Comparison of ENCODE assay signal across 15 cellular contexts in genomic region chr18:49784427-49785185, GRCh38. TPM values are rescaled to one million over a fixed set of nuclear protein-coding genes. Genes with fewer than 3 reads are reported as not detected.
DNase-seq lines count a peak whose midpoint lies in the region; ATAC-seq, FAIRE-seq and TF ChIP-seq lines count a peak whose summit lies in the region.
"Had no signal": no experiment of that assay in that cellular context is flagged by ENCODE, and none has a peak within 500 bp of the region (broad histone marks: within the 10 kb centered on the region; RNA-seq: fewer than 3 reads in every experiment).

No MANE protein-coding gene starts in this region.

- H3K79me2 ChIP-seq in GM23248 (ENCODE audit: insufficient read depth), result no peaks in the 10 kb centered on the region

- peaks cover 28% of the 10 kb centered on the region; the same call in 1 of the 2 replicates for H3F3A ChIP-seq in GM23248 (ENCODE audit: insufficient read depth)

- FAIRE-seq in kidney (lab: Jason Lieb, UNC), result no peak

- no peaks in the 10 kb centered on the region for H4K20me1 ChIP-seq in GM23248 (ENCODE audit: insufficient read depth)

- no peak overlapping the region for H3K4me3 Mint-ChIP-seq in stimulated activated naive CD8-positive, alpha-beta T cell treated with anti-CD3 and anti-CD28 coated beads, Interleukin-15, amount 100 ng/mL, for 72 hours
- H3K4me3 Mint-ChIP-seq: stimulated activated naive CD8-positive, alpha-beta T cell treated with anti-CD3 and anti-CD28 coated beads, Interleukin-15, Interleukin-2, amounts not matched to agents 100 ng/mL and 50 ng/mL, for 24 hours had no signal

- ATAC-seq in stimulated activated naive CD8-positive, alpha-beta T cell treated with anti-CD3 and anti-CD28 coated beads, Interleukin-15, amount 100 ng/mL, for 72 hours, result no peak
- no peak for ATAC-seq in GM21529 (IDR thresholded peaks at IDR 0.05; ENCODE audit: unreplicated experiment)
- ATAC-seq: mucosa of descending colon had no signal

- no peaks in the 10 kb centered on the region for H3K9me3 Mint-ChIP-seq in stimulated activated naive CD8-positive, alpha-beta T cell treated with anti-CD3 and anti-CD28 coated beads, Interleukin-15, amount 100 ng/mL, for 72 hours
- H3K9me3 Mint-ChIP-seq: stimulated activated naive CD8-positive, alpha-beta T cell treated with anti-CD3 and anti-CD28 coated beads, Interleukin-15, Interleukin-2, amounts not matched to agents 100 ng/mL and 50 ng/mL, for 24 hours had no signal

- no peak overlapping the region for H3K4me3 ChIP-seq in BJ (ENCODE audit: low read depth, low read length)
- no peak overlapping the region for H3K4me3 ChIP-seq in GM23248
- H3K4me3 ChIP-seq in kidney (ENCODE audit: low read length in 2 of 2), result no peak overlapping the region
- H3K4me3 ChIP-seq: ascending aorta, mucosa of descending colon, SJSA1 had no signal

- intact Hi-C loops in kidney (cut with DNase I), result no loop called here

- H3K27ac Mint-ChIP-seq in stimulated activated naive CD8-positive, alpha-beta T cell treated with anti-CD3 and anti-CD28 coated beads, Interleukin-15, amount 100 ng/mL, for 72 hours, result no peak overlapping the region
- H3K27ac Mint-ChIP-seq: stimulated activated naive CD8-positive, alpha-beta T cell treated with anti-CD3 and anti-CD28 coated beads, Interleukin-15, Interleukin-2, amounts not matched to agents 100 ng/mL and 50 ng/mL, for 24 hours had no signal

- H3K36me3 ChIP-seq in BJ (ENCODE audit: control insufficient read depth, insufficient read depth, low read length), result peaks cover 2% of the 10 kb centered on the region; the same call in 1 of the 2 replicates
- peaks cover 39% of the 10 kb centered on the region for H3K36me3 ChIP-seq in GM23248 (ENCODE audit: low read depth)
- H3K36me3 ChIP-seq in kidney (ENCODE audit: control insufficient read depth in 1 of 2, insufficient read depth in 2 of 2, low read length in 2 of 2), result peaks cover 12 to 14% of the 10 kb centered on the region in 2 donors

- no peaks in the 10 kb centered on the region for H3K27me3 Mint-ChIP-seq in stimulated activated naive CD8-positive, alpha-beta T cell treated with anti-CD3 and anti-CD28 coated beads, Interleukin-15, amount 100 ng/mL, for 72 hours
- H3K27me3 Mint-ChIP-seq: stimulated activated naive CD8-positive, alpha-beta T cell treated with anti-CD3 and anti-CD28 coated beads, Interleukin-15, Interleukin-2, amounts not matched to agents 100 ng/mL and 50 ng/mL, for 24 hours had no signal

- WGBS in GM23248 (ENCODE audit: low coverage in 1 of 2, low lambda C conversion rate in 2 of 2, missing lambda C conversion rate in 2 of 2), 2 experiments, result 0% methylated on average over 1 of the region's 1 CpG

- in situ Hi-C loops in GM23248 (cut with MboI), result loop anchor here (10.0 kb wide), 1 partner anchor 220 kb away; the partner anchor contains the start of gene LIPG

- POLR2A ChIA-PET in BJ (lab: Charles Lee), result interaction anchor here (0.7 kb wide), 1 partner anchor 144 kb away, joined by 3 read pairs; no protein-coding TSS in a partner anchor

- no peaks in the 10 kb centered on the region for H3K27me3 ChIP-seq in BJ (ENCODE audit: control insufficient read depth, insufficient read depth, low read length)
- no peaks in the 10 kb centered on the region for H3K27me3 ChIP-seq in GM23248 (replicated peaks; ENCODE audit: insufficient read depth)
- H3K27me3 ChIP-seq: ascending aorta, SJSA1 had no signal

- H3K27ac ChIP-seq in GM23248 (peak overlapping the region; percentile 33), kidney (ENCODE audit: low read depth in 2 of 2, low read length in 2 of 2) (no peak overlapping the region)
- H3K27ac ChIP-seq: ascending aorta, SJSA1 had no signal

- DNase-seq in BJ (ENCODE audit: low read depth) (no peak), GM23248 (peak; percentile 77), astrocyte of the hippocampus (ENCODE audit: low read depth, low spot score) (peak; percentile 19), kidney (no peak), islet precursor cell (no peak)
- DNase-seq in activated CD8-positive, alpha-beta memory T cell treated with anti-CD3 and anti-CD28 coated beads, Interleukin-2, amount 50 U/mL, for 48 hours, result no peak
- DNase-seq in stimulated activated naive CD8-positive, alpha-beta T cell treated with anti-CD3 and anti-CD28 coated beads, Interleukin-15, amount 100 ng/mL, for 72 hours, result no peak
- DNase-seq: EL; mucosa of descending colon; NCI-H2081 treated with DMSO at 0.1 percent for 48 hours; stimulated activated CD4-positive, alpha-beta T cell treated with anti-CD3 and anti-CD28 coated beads, Interleukin-12 subunit alpha, Interleukin-12 subunit beta, amount 100 ng/mL, for 4 hours had no signal

- TF ChIP-seq CTCF in BJ (IDR thresholded peaks at IDR 0.05; ENCODE audit: insufficient read depth, low read depth, low read length) (peak; percentile 26; the same call in 1 of the 2 replicates), kidney (IDR thresholded peaks at IDR 0.05; ENCODE audit: borderline replicate concordance, extremely low read depth, insufficient read depth) (peak; percentile 8)

- H3K9me3 ChIP-seq in GM23248 (ENCODE audit: low read depth) (no peaks in the 10 kb centered on the region), kidney (ENCODE audit: control insufficient read depth in 1 of 2, low read length in 2 of 2) (no peaks in the 10 kb centered on the region)
- H3K9me3 ChIP-seq: ascending aorta, mucosa of descending colon had no signal

- no peak overlapping the region for H2AFZ ChIP-seq in GM23248

- H3K4me1 Mint-ChIP-seq in stimulated activated naive CD8-positive, alpha-beta T cell treated with anti-CD3 and anti-CD28 coated beads, Interleukin-15, amount 100 ng/mL, for 72 hours, result peaks cover 36% of the 10 kb centered on the region

- H3K4me2 ChIP-seq in GM23248 (ENCODE audit: unreplicated experiment), result no peak overlapping the region

- H3K9ac ChIP-seq in GM23248 (peak overlapping the region; percentile 15; the same call in 1 of the 2 replicates), kidney (ENCODE audit: low read length in 2 of 2) (no peak overlapping the region)

- CTCF ChIA-PET in BJ (lab: Yijun Ruan, JAX), result interaction anchor here (1.0 to 2.6 kb wide), 11 partner anchors 9 to 276 kb away, joined by 3 to 16 read pairs (median 3); no protein-coding TSS in a partner anchor

- H3K9me2 ChIP-seq in GM23248 (ENCODE audit: insufficient read depth), result no peaks in the 10 kb centered on the region

- peaks cover 15% of the 10 kb centered on the region for H3K4me1 ChIP-seq in GM23248 (ENCODE audit: insufficient read depth)
- peaks cover 2 to 7% of the 10 kb centered on the region in 2 donors for H3K4me1 ChIP-seq in kidney (ENCODE audit: control insufficient read depth in 1 of 2, insufficient read depth in 1 of 2, low read depth in 1 of 2, low read length in 2 of 2)
- H3K4me1 ChIP-seq: ascending aorta had no signal

RNA-seq across cellular contexts. Expression of gene ACAA2, which starts 28.7 kb away (rescaled TPM):
- 14.1 and 18.5 TPM in 2 replicates for polyA plus RNA-seq in BJ (2011; rRNA removed)
- polyA minus RNA-seq in BJ (2011; rRNA and poly(A)+ RNA removed), result 11.5 TPM in 2 replicates
- 50.3 and 55.6 TPM in 2 replicates for total RNA-seq in GM23248 (2014; rRNA removed; shearing (Covaris generic))
- polyA plus RNA-seq in GM23248 (2016; fragmentation: Nextera tagmentation; extraction: Ambion mirVana), result 94.8 and 99.6 TPM in 2 replicates
- 115 TPM for total RNA-seq in kidney
- polyA plus RNA-seq in kidney (ENCODE audit: insufficient read depth, low read depth, low replicate concordance), result 566 TPM

Comparison
In these comparisons a context has a peak if more than half of its experiments do, and no peak if none do; other contexts are left out.
1. DNase-seq: peak in GM23248 (single experiment) and astrocyte of the hippocampus (single experiment); none in BJ (single experiment), kidney (single experiment), activated CD8-positive, alpha-beta memory T cell treated with anti-CD3 and anti-CD28 coated beads, Interleukin-2, amount 50 U/mL, for 48 hours (single experiment), stimulated activated naive CD8-positive, alpha-beta T cell treated with anti-CD3 and anti-CD28 coated beads, Interleukin-15, amount 100 ng/mL, for 72 hours (0 of 2) and islet precursor cell (single experiment).